In the genomic region with DNA sequence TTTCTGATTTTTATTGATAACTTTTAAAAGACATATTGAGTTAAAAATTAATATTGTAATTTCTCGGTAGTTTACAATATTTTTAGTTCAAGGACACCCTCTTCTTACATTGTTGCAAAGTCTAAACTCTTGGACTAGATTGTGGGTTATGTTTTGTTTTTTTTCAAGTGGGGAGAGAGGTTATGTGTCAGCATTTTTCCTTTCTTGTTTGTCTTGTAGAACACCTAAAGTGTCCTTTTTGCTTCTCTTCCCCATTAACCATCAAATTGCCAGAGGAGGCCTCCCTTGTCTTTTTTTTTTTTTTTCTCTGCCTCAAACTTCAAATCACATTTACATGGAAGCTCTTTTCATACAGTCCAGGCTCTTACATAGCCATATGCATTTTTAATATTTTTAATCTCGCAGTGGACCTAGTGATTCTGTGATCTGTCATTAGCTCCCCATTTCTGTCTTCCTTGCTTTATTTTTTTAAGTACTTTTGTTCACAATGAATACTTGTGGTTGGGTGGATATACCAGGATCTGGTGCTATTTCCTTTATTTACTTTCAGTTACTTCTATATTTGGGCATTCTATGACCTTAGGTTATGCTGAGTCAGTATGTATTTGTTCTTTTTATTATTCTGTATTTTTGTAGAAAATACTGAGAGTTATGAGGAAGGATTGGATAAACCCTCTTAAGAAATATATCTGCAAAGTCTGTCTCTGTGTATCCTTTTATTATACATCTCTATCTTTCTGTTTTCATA, we compare ENCODE assay signal across 1 cellular context.
TF ChIP-seq lines count a peak whose summit lies in the region.

No MANE protein-coding gene starts in this region.

TF ChIP-seq in HepG2, 621 proteins besides CTCF, POLR2A, EP300 and RAD21 (continued from another document):
- TF ChIP-seq, protein P1, sequence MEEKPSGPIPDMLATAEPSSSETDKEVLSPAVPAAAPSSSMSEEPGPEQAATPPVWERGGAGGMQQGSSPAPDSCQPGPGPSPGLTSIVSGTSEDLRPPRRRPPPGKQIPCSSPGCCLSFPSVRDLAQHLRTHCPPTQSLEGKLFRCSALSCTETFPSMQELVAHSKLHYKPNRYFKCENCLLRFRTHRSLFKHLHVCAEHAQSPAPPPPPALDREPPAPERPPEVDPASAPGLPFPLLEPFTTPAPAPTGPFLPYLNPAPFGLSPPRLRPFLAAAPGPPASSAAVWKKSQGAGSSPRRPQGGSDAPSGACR (CRISPR knock-in tag; IDR thresholded peaks at IDR 0.05): no peak
- TF ChIP-seq MAFK (conservative IDR thresholded peaks at IDR 0.05 in 1 of 2, IDR thresholded peaks at IDR 0.05 in 1 of 2; ENCODE audit: low read length in 2 of 2): peak; percentile 5 to 57; a peak in 2 of 4 replicates
